In genomic region chrX:64205735-64206491, GRCh38 we compare ENCODE assay signal across 8 cellular contexts. TPM values are rescaled to one million over a fixed set of nuclear protein-coding genes. Genes with fewer than 3 reads are reported as not detected.
DNase-seq lines count a peak whose midpoint lies in the region; ATAC-seq and TF ChIP-seq lines count a peak whose summit lies in the region.

No MANE protein-coding gene starts in this region.

- DNase-seq in AML-193 (lab: John Stamatoyannopoulos, UW) (peak; percentile 63 to 73), NCI-H345 treated with DMSO at 0.1 percent for 48 hours (lab: John Stamatoyannopoulos, UW; ENCODE audit: unreplicated experiment) (peak; percentile 80), chondrocyte (ENCODE audit: low spot score) (peak; percentile 96), kidney tubule cell (ENCODE audit: low spot score) (peak; percentile 92)
- peak; percentile 80 for DNase-seq in activated CD4-positive, alpha-beta T cell treated with anti-CD3 and anti-CD28 coated beads for 1 hour
- DNase-seq in stimulated activated CD4-positive, alpha-beta T cell treated with anti-CD3 and anti-CD28 coated beads, Interleukin-1b, Interleukin-23, amount 100 ng/mL, for 1 hour (ENCODE audit: low read depth in 2 of 2): peak; percentile 64 to 68

- peaks cover 17% of the 10 kb centered on the region for H3K4me1 Mint-ChIP-seq in chondrocyte (ENCODE audit: low read depth)

- peak; percentile 60 for TF ChIP-seq CTCF in chondrocyte (IDR thresholded peaks at IDR 0.05)

- H3K27ac Mint-ChIP-seq in chondrocyte (ENCODE audit: unreplicated experiment): peak overlapping the region; percentile 96

- ATAC-seq in GM19025 (IDR thresholded peaks at IDR 0.05; ENCODE audit: low read depth, unreplicated experiment): peak; percentile 90
- ATAC-seq in HG03280 (IDR thresholded peaks at IDR 0.05; ENCODE audit: unreplicated experiment): peak; percentile 90

- H3K9me3 Mint-ChIP-seq in chondrocyte (ENCODE audit: low read depth): peaks cover 6% of the 10 kb centered on the region

- peak overlapping the region; percentile 76 for H3K4me3 Mint-ChIP-seq in chondrocyte (ENCODE audit: unreplicated experiment)

- no peaks in the 10 kb centered on the region for H3K27me3 Mint-ChIP-seq in chondrocyte (ENCODE audit: low read depth)

- H3K36me3 Mint-ChIP-seq in chondrocyte (ENCODE audit: low read depth): peaks cover 2% of the 10 kb centered on the region

RNA-seq across cellular contexts. Expression of gene AMER1, which starts 0.4 kb away (rescaled TPM):
- total RNA-seq in chondrocyte: 4.6 to 5.4 TPM (median 4.7 TPM) in 3 replicates

RNA-seq across cellular contexts. Expression of gene ASB12, which starts 24.5 kb away (rescaled TPM):
- 0.27 to 0.44 TPM in 2 of 3 replicates, not detected in the other for total RNA-seq in chondrocyte

Comparison
In these comparisons a context has a peak if more than half of its experiments do, and no peak if none do; other contexts are left out.
1. Peak in every context shown above with its lines: DNase-seq and ATAC-seq.